Comparison of ENCODE assay signal across 1 cellular context in genomic region chr7:100827330-100828226, GRCh38.
TF ChIP-seq lines count a peak whose summit lies in the region.

Gene EPHB4, minus strand, starts transcription at chr7:100827523. Its CDS starts 493 bp downstream, at chr7:100827030.

TF ChIP-seq in HepG2, 621 proteins besides CTCF, POLR2A, EP300 and RAD21 (continued from another document and continues in another):
- TF ChIP-seq, protein P1, sequence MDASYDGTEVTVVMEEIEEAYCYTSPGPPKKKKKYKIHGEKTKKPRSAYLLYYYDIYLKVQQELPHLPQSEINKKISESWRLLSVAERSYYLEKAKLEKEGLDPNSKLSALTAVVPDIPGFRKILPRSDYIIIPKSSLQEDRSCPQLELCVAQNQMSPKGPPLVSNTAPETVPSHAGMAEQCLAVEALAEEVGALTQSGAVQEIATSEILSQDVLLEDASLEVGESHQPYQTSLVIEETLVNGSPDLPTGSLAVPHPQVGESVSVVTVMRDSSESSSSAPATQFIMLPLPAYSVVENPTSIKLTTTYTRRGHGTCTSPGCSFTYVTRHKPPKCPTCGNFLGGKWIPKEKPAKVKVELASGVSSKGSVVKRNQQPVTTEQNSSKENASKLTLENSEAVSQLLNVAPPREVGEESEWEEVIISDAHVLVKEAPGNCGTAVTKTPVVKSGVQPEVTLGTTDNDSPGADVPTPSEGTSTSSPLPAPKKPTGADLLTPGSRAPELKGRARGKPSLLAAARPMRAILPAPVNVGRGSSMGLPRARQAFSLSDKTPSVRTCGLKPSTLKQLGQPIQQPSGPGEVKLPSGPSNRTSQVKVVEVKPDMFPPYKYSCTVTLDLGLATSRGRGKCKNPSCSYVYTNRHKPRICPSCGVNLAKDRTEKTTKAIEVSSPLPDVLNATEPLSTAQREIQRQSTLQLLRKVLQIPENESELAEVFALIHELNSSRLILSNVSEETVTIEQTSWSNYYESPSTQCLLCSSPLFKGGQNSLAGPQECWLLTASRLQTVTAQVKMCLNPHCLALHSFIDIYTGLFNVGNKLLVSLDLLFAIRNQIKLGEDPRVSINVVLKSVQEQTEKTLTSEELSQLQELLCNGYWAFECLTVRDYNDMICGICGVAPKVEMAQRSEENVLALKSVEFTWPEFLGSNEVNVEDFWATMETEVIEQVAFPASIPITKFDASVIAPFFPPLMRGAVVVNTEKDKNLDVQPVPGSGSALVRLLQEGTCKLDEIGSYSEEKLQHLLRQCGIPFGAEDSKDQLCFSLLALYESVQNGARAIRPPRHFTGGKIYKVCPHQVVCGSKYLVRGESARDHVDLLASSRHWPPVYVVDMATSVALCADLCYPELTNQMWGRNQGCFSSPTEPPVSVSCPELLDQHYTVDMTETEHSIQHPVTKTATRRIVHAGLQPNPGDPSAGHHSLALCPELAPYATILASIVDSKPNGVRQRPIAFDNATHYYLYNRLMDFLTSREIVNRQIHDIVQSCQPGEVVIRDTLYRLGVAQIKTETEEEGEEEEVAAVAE (CRISPR knock-in tag; IDR thresholded peaks at IDR 0.05; ENCODE audit: borderline replicate concordance): peak; percentile 30; the same call in 1 of the 2 replicates
- TF ChIP-seq NR2F6 (IDR thresholded peaks at IDR 0.05) (no peak), NR2F6 (CRISPR knock-in tag; IDR thresholded peaks at IDR 0.05) (peak; percentile 33), KDM2A (CRISPR knock-in tag; IDR thresholded peaks at IDR 0.05; ENCODE audit: borderline replicate concordance, low read depth) (peak; percentile 74), ZNF746 (CRISPR knock-in tag; IDR thresholded peaks at IDR 0.05) (peak; percentile 50; the same call in 1 of the 2 replicates), HOXA3 (CRISPR knock-in tag; IDR thresholded peaks at IDR 0.05) (peak; percentile 69), STAG1 (CRISPR knock-in tag; IDR thresholded peaks at IDR 0.05) (peak; percentile 62), GABPA (IDR thresholded peaks at IDR 0.05; ENCODE audit: low read depth, low read length) (no peak), GABPA (CRISPR knock-in tag; IDR thresholded peaks at IDR 0.05; ENCODE audit: low read depth) (no peak), ZSCAN12 (CRISPR knock-in tag; IDR thresholded peaks at IDR 0.05) (peak; percentile 56; the same call in 1 of the 2 replicates), CHD4 (IDR thresholded peaks at IDR 0.05; ENCODE audit: borderline replicate concordance, low read length) (peak; percentile 68; the same call in 1 of the 2 replicates), KDM5A (IDR thresholded peaks at IDR 0.05; ENCODE audit: borderline replicate concordance, low read length) (peak; percentile 30; the same call in 1 of the 2 replicates), ZNF407 (CRISPR knock-in tag; IDR thresholded peaks at IDR 0.05; ENCODE audit: not compliant biosample characterization) (peak; percentile 43), HMGXB4 (CRISPR knock-in tag; IDR thresholded peaks at IDR 0.05; ENCODE audit: borderline replicate concordance in 1 of 2, low read depth in 1 of 2) (peak; percentile 87 to 88; a peak in 3 of 4 replicates), ZNF703 (CRISPR knock-in tag; IDR thresholded peaks at IDR 0.05; ENCODE audit: borderline replicate concordance) (no peak), NFYC (CRISPR knock-in tag; IDR thresholded peaks at IDR 0.05) (peak; percentile 58; the same call in 1 of the 2 replicates), ZNF598 (CRISPR knock-in tag; IDR thresholded peaks at IDR 0.05; ENCODE audit: borderline replicate concordance) (peak; percentile 84), KLF6 (CRISPR knock-in tag; IDR thresholded peaks at IDR 0.05) (peak; percentile 27; the same call in 1 of the 2 replicates), ZNF724P (CRISPR knock-in tag; IDR thresholded peaks at IDR 0.05; ENCODE audit: borderline replicate concordance) (no peak), ZNF563 (CRISPR knock-in tag; IDR thresholded peaks at IDR 0.05) (peak; percentile 32; the same call in 1 of the 2 replicates), ZNF343 (CRISPR knock-in tag; IDR thresholded peaks at IDR 0.05) (no peak), BORCS8-MEF2B (CRISPR knock-in tag; IDR thresholded peaks at IDR 0.05) (peak; percentile 81), CBX1 (IDR thresholded peaks at IDR 0.05; ENCODE audit: low read depth) (peak; percentile 41), ZIK1 (CRISPR knock-in tag; IDR thresholded peaks at IDR 0.05; ENCODE audit: borderline replicate concordance, low read depth) (no peak), SAP130 (CRISPR knock-in tag; IDR thresholded peaks at IDR 0.05; ENCODE audit: low read depth) (peak; percentile 81), RORA (CRISPR knock-in tag; IDR thresholded peaks at IDR 0.05) (no peak), PCBP1 (IDR thresholded peaks at IDR 0.05; ENCODE audit: borderline replicate concordance, low read depth, low read length) (0 out of 2 replicates have a peak, but pooled peaks have one; percentile 69), MED1 (CRISPR knock-in tag; IDR thresholded peaks at IDR 0.05) (peak; percentile 80), ZNF160 (CRISPR knock-in tag; IDR thresholded peaks at IDR 0.05) (peak; percentile 55; the same call in 1 of the 2 replicates), ZNF333 (CRISPR knock-in tag; IDR thresholded peaks at IDR 0.05; ENCODE audit: borderline replicate concordance) (peak; percentile 89)
- TF ChIP-seq, protein P2, sequence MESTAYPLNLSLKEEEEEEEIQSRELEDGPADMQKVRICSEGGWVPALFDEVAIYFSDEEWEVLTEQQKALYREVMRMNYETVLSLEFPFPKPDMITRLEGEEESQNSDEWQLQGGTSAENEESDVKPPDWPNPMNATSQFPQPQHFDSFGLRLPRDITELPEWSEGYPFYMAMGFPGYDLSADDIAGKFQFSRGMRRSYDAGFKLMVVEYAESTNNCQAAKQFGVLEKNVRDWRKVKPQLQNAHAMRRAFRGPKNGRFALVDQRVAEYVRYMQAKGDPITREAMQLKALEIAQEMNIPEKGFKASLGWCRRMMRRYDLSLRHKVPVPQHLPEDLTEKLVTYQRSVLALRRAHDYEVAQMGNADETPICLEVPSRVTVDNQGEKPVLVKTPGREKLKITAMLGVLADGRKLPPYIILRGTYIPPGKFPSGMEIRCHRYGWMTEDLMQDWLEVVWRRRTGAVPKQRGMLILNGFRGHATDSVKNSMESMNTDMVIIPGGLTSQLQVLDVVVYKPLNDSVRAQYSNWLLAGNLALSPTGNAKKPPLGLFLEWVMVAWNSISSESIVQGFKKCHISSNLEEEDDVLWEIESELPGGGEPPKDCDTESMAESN (CRISPR knock-in tag; conservative IDR thresholded peaks at IDR 0.05): peak; percentile 40; the same call in 1 of the 2 replicates
- TF ChIP-seq, protein P3, sequence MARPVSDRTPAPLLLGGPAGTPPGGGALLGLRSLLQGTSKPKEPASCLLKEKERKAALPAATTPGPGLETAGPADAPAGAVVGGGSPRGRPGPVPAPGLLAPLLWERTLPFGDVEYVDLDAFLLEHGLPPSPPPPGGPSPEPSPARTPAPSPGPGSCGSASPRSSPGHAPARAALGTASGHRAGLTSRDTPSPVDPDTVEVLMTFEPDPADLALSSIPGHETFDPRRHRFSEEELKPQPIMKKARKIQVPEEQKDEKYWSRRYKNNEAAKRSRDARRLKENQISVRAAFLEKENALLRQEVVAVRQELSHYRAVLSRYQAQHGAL (CRISPR knock-in tag; IDR thresholded peaks at IDR 0.05; ENCODE audit: not compliant biosample characterization): peak; percentile 8
- TF ChIP-seq, protein P4, sequence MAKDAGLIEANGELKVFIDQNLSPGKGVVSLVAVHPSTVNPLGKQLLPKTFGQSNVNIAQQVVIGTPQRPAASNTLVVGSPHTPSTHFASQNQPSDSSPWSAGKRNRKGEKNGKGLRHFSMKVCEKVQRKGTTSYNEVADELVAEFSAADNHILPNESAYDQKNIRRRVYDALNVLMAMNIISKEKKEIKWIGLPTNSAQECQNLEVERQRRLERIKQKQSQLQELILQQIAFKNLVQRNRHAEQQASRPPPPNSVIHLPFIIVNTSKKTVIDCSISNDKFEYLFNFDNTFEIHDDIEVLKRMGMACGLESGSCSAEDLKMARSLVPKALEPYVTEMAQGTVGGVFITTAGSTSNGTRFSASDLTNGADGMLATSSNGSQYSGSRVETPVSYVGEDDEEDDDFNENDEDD (CRISPR knock-in tag; IDR thresholded peaks at IDR 0.05; ENCODE audit: borderline replicate concordance): peak; percentile 64; the same call in 1 of the 2 replicates
